In the genomic region with DNA sequence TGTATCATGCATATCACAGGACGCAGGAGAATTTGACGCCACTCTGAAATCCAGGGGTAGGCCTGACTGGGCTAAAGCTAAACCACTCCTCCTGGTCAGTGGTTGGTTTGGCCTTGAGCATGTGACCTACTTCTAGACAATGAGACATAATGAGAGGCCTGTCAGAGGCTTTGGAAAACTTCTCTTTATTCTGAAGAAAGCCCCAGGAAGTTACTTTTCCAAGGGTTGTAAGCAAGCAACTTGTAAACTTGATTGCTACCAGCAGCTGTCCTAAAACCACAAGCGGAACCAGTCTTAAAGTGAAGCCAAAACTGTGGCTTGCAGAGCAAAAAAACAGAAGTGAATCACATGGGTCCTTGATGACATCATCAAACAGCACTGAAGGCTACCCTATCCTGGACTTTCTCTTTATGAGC, we compare ENCODE assay signal across 10 cellular contexts.
DNase-seq lines count a peak whose midpoint lies in the region; ATAC-seq and TF ChIP-seq lines count a peak whose summit lies in the region.
"Had no signal": no experiment of that assay in that cellular context is flagged by ENCODE, and none has a peak within 500 bp of the region (broad histone marks: within the 10 kb centered on the region; RNA-seq: fewer than 3 reads in every experiment).

No MANE protein-coding gene starts in this region.

- no peak for DNase-seq in activated naive CD8-positive, alpha-beta T cell treated with anti-CD3 and anti-CD28 coated beads, Interleukin-2, amount 50 U/mL, for 24 hours
- no peak for DNase-seq in activated naive CD8-positive, alpha-beta T cell treated with anti-CD3 and anti-CD28 coated beads for 36 hours
- peak in 1 of 4 donors; percentile 53 for DNase-seq in body of pancreas
- DNase-seq in right lobe of liver, result no peak
- peak in 1 of 2 donors; percentile 59 for DNase-seq in aorta
- DNase-seq in activated T-cell treated with anti-CD3 and anti-CD28 coated beads, Interleukin-2, amount 50 U/mL, for 72 hours, result no peak
- DNase-seq: 8988T; stimulated activated CD4-positive, alpha-beta T cell treated with anti-CD3 and anti-CD28 coated beads, Interleukin-2, amount 100 ng/mL, for 24 hours had no signal

- no peak overlapping the region for H3K4me3 Mint-ChIP-seq in activated naive CD8-positive, alpha-beta T cell treated with anti-CD3 and anti-CD28 coated beads, Interleukin-2, amount 50 U/mL, for 24 hours
- H3K4me3 Mint-ChIP-seq in activated naive CD8-positive, alpha-beta T cell treated with anti-CD3 and anti-CD28 coated beads for 36 hours, result no peak overlapping the region
- H3K4me3 Mint-ChIP-seq in activated T-cell treated with anti-CD3 and anti-CD28 coated beads, Interleukin-2, amount 50 U/mL, for 72 hours, result no peak overlapping the region

- no peaks in the 10 kb centered on the region for H3K36me3 ChIP-seq in body of pancreas (replicated peaks in 1 of 2; ENCODE audit: insufficient read depth in 1 of 2, low read depth in 2 of 2)
- no peaks in the 10 kb centered on the region for H3K36me3 ChIP-seq in right lobe of liver
- H3K36me3 ChIP-seq in aorta (ENCODE audit: control insufficient read depth in 1 of 2, insufficient read depth in 2 of 2, low read length in 1 of 2), result no peaks in the 10 kb centered on the region

- H3K4me1 ChIP-seq in body of pancreas (no peaks in the 10 kb centered on the region), right lobe of liver (peaks cover 0 to 23% (median 7%) of the 10 kb centered on the region in 4 donors), aorta (ENCODE audit: control insufficient read depth in 1 of 2, insufficient read depth in 2 of 2, low read length in 2 of 2) (peaks cover 0 to 2% of the 10 kb centered on the region in 2 donors)

- TF ChIP-seq CTCF in body of pancreas (IDR thresholded peaks at IDR 0.05) (no peak), right lobe of liver (IDR thresholded peaks at IDR 0.05) (no peak)

- no peak overlapping the region for H3K27ac ChIP-seq in body of pancreas
- no peak overlapping the region for H3K27ac ChIP-seq in right lobe of liver
- no peak overlapping the region for H3K27ac ChIP-seq in aorta (ENCODE audit: low read depth in 1 of 2, low read length in 2 of 2)

- intact Hi-C loops in body of pancreas (cut with DNase I) (no loop called here), right lobe of liver (cut with DNase I) (no loop called here), aorta (cut with DNase I) (no loop called here)

- peaks cover 16% of the 10 kb centered on the region for H3K4me1 Mint-ChIP-seq in activated naive CD8-positive, alpha-beta T cell treated with anti-CD3 and anti-CD28 coated beads, Interleukin-2, amount 50 U/mL, for 24 hours
- H3K4me1 Mint-ChIP-seq in activated naive CD8-positive, alpha-beta T cell treated with anti-CD3 and anti-CD28 coated beads for 36 hours, result no peaks in the 10 kb centered on the region
- H3K4me1 Mint-ChIP-seq in activated T-cell treated with anti-CD3 and anti-CD28 coated beads, Interleukin-2, amount 50 U/mL, for 72 hours (ENCODE audit: low read depth), result no peaks in the 10 kb centered on the region

- H3K27ac Mint-ChIP-seq in activated naive CD8-positive, alpha-beta T cell treated with anti-CD3 and anti-CD28 coated beads, Interleukin-2, amount 50 U/mL, for 24 hours, result peak overlapping the region; percentile 17
- H3K27ac Mint-ChIP-seq in activated naive CD8-positive, alpha-beta T cell treated with anti-CD3 and anti-CD28 coated beads for 36 hours, result no peak overlapping the region
- no peak overlapping the region for H3K27ac Mint-ChIP-seq in activated T-cell treated with anti-CD3 and anti-CD28 coated beads, Interleukin-2, amount 50 U/mL, for 72 hours

- TF ChIP-seq POLR2A in body of pancreas (IDR thresholded peaks at IDR 0.05) (no peak), right lobe of liver (IDR thresholded peaks at IDR 0.05) (no peak)

- H3K9me3 ChIP-seq in body of pancreas, result no peaks in the 10 kb centered on the region
- no peaks in the 10 kb centered on the region for H3K9me3 ChIP-seq in right lobe of liver
- H3K9me3 ChIP-seq in aorta (ENCODE audit: control insufficient read depth, low read length), result no peaks in the 10 kb centered on the region

- H3K27me3 Mint-ChIP-seq in activated naive CD8-positive, alpha-beta T cell treated with anti-CD3 and anti-CD28 coated beads, Interleukin-2, amount 50 U/mL, for 24 hours, result no peaks in the 10 kb centered on the region
- H3K27me3 Mint-ChIP-seq in activated naive CD8-positive, alpha-beta T cell treated with anti-CD3 and anti-CD28 coated beads for 36 hours, result no peaks in the 10 kb centered on the region
- H3K27me3 Mint-ChIP-seq in activated T-cell treated with anti-CD3 and anti-CD28 coated beads, Interleukin-2, amount 50 U/mL, for 72 hours (ENCODE audit: low read depth), result no peaks in the 10 kb centered on the region

- ATAC-seq in activated naive CD8-positive, alpha-beta T cell treated with anti-CD3 and anti-CD28 coated beads, Interleukin-2, amount 50 U/mL, for 24 hours, result no peak
- ATAC-seq in body of pancreas (peak; percentile 45), right lobe of liver (peak; percentile 12 to 47 (median 40)), aorta (ENCODE audit: low FRiP score) (peak; percentile 62), GM19452 (IDR thresholded peaks at IDR 0.05; ENCODE audit: unreplicated experiment) (no peak), GM21381 (IDR thresholded peaks at IDR 0.05; ENCODE audit: unreplicated experiment) (no peak)
- no peak for ATAC-seq in activated T-cell treated with anti-CD3 and anti-CD28 coated beads, Interleukin-2, amount 50 U/mL, for 72 hours (replicated peaks in 1 of 2)

- H3K36me3 Mint-ChIP-seq in activated naive CD8-positive, alpha-beta T cell treated with anti-CD3 and anti-CD28 coated beads, Interleukin-2, amount 50 U/mL, for 24 hours (ENCODE audit: low read depth), result peaks cover 3% of the 10 kb centered on the region
- peaks cover 22% of the 10 kb centered on the region for H3K36me3 Mint-ChIP-seq in activated naive CD8-positive, alpha-beta T cell treated with anti-CD3 and anti-CD28 coated beads for 36 hours
- no peaks in the 10 kb centered on the region for H3K36me3 Mint-ChIP-seq in activated T-cell treated with anti-CD3 and anti-CD28 coated beads, Interleukin-2, amount 50 U/mL, for 72 hours (ENCODE audit: insufficient read depth in 2 of 2)

- no peaks in the 10 kb centered on the region for H3K27me3 ChIP-seq in body of pancreas
- no peaks in the 10 kb centered on the region for H3K27me3 ChIP-seq in right lobe of liver
- no peaks in the 10 kb centered on the region for H3K27me3 ChIP-seq in aorta (ENCODE audit: control insufficient read depth in 1 of 2, insufficient read depth in 2 of 2, low read length in 1 of 2)

- peaks cover 15% of the 10 kb centered on the region for H3K9me3 Mint-ChIP-seq in activated naive CD8-positive, alpha-beta T cell treated with anti-CD3 and anti-CD28 coated beads, Interleukin-2, amount 50 U/mL, for 24 hours
- H3K9me3 Mint-ChIP-seq in activated naive CD8-positive, alpha-beta T cell treated with anti-CD3 and anti-CD28 coated beads for 36 hours, result peaks cover 7% of the 10 kb centered on the region
- peaks cover 0 to 3% of the 10 kb centered on the region in 2 donors for H3K9me3 Mint-ChIP-seq in activated T-cell treated with anti-CD3 and anti-CD28 coated beads, Interleukin-2, amount 50 U/mL, for 72 hours

- H3K4me3 ChIP-seq in body of pancreas (no peak overlapping the region), right lobe of liver (no peak overlapping the region), aorta (ENCODE audit: low read length in 2 of 2) (no peak overlapping the region)

- WGBS in body of pancreas, 2 donors, result 83 to 92% methylated on average over 3 of the region's 3 CpGs
- WGBS in right lobe of liver (ENCODE audit: insufficient coverage, low coverage, low lambda C conversion rate, missing lambda C conversion rate), result 79% methylated on average over 3 of the region's 3 CpGs
- 95% methylated on average over 3 of the region's 3 CpGs for WGBS in aorta, 2 donors

Comparison
In these comparisons a context has a peak if more than half of its experiments do, and no peak if none do; other contexts are left out.
1. ATAC-seq: peak in body of pancreas (single experiment), right lobe of liver (4 of 4) and aorta (single experiment); none in activated naive CD8-positive, alpha-beta T cell treated with anti-CD3 and anti-CD28 coated beads, Interleukin-2, amount 50 U/mL, for 24 hours (single experiment), GM19452 (single experiment), GM21381 (single experiment) and activated T-cell treated with anti-CD3 and anti-CD28 coated beads, Interleukin-2, amount 50 U/mL, for 72 hours (0 of 2).